In the genomic region with DNA sequence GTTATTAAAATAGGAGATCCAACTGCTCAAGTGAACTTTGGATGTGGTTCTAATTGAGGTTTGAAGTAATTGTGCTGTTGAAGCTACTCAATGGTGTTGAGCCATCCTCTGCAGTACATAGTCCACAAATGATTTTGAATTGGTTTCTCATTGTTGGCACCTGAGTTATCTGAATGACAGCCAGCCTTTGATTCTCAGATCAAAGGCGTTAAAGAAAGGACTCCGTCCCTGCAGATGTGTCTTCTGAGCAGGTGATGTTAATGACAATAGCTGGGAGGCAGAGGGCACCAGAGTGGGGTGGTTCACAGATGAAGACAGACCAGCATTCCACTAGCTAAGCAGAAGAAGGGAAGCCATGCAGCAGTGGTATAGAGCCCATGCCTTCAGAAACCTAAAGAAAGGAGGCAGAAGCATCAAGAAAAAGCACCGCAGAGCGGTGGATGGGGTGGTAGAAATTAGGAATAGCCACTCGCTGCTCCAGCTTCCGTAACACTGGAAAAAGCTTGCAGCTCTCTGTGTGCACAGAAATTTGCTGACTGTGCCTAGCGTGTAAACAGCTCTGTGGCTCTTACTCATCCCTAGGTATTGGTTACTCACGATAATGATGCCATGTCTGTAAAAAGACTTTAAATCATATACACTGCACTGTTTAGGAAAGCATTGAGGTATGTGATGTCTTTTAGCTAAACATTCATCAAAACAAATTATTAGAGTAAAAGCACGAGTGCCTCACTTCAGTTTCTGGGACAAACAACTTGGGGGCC, we compare ENCODE assay signal across 14 cellular contexts.
DNase-seq lines count a peak whose midpoint lies in the region; ATAC-seq, FAIRE-seq and TF ChIP-seq lines count a peak whose summit lies in the region.
"Had no signal": no experiment of that assay in that cellular context is flagged by ENCODE, and none has a peak within 500 bp of the region (broad histone marks: within the 10 kb centered on the region; RNA-seq: fewer than 3 reads in every experiment).

No MANE protein-coding gene starts in this region.

- no peaks in the 10 kb centered on the region for H3K36me3 ChIP-seq in adipocyte (ENCODE audit: control insufficient read depth, insufficient read depth, low read length, severe bottlenecking)
- H3K36me3 ChIP-seq in HepG2 (replicated peaks in 1 of 2; ENCODE audit: control insufficient read depth in 1 of 2, insufficient read depth in 2 of 2, low read length in 2 of 2) = no peaks in the 10 kb centered on the region

- TF ChIP-seq RAD21 in HepG2 (CRISPR knock-in tag; IDR thresholded peaks at IDR 0.05) = no peak

- H3K79me2 ChIP-seq in HepG2 (ENCODE audit: insufficient read depth, low read length) = no peaks in the 10 kb centered on the region

- H3K9ac ChIP-seq in adipocyte (ENCODE audit: low read length) (no peak overlapping the region), HepG2 (ENCODE audit: insufficient read depth, low read depth, low read length) (no peak overlapping the region)

- H2AFZ ChIP-seq in HepG2 (ENCODE audit: low read length) = no peak overlapping the region

- H3K27ac ChIP-seq in AG04450 (ENCODE audit: low read depth, low read length) (peak overlapping the region; percentile 11), HepG2 (ENCODE audit: extremely low read length, insufficient read depth, low read length) (peak overlapping the region; percentile 59)
- H3K27ac ChIP-seq: ascending aorta, HL-60, upper lobe of left lung had no signal

- intact Hi-C loops in HepG2 (cut with micrococcal nuclease; ENCODE audit: unreplicated experiment) = loop anchor here (5.0 kb wide), 1 partner anchor 50 kb away; no protein-coding TSS in a partner anchor

- POLR2A ChIA-PET in AG04450 (lab: Yijun Ruan, JAX) (interaction anchor here (0.9 kb wide), 1 partner anchor 60 kb away, joined by 3 read pairs; no protein-coding TSS in a partner anchor), HepG2 (lab: Yijun Ruan, JAX) (interaction anchor here (0.7 to 1.1 kb wide), 2 partner anchors 23 to 37 kb away, joined by 3 to 4 read pairs; no protein-coding TSS in a partner anchor)

- in situ Hi-C loops in HepG2 (cut with HindIII; ENCODE audit: extremely low pct_ligation_motif_present, low pct_unique_long_range_greater_than_20kb) = no loop called here

- no TSS peak for BruUV-seq in HepG2 (replicated peaks; lab: Mats Ljungman, UMichigan)

- WGBS in HepG2 (ENCODE audit: low lambda C conversion rate) = 52% methylated on average over 9 of the region's 9 CpGs

- TF ChIP-seq POLR2A in GM12891 (IDR thresholded peaks at IDR 0.05; ENCODE audit: low read depth, low read length) (no peak), HepG2 (IDR thresholded peaks at IDR 0.05; ENCODE audit: insufficient read depth in 1 of 2, low read depth in 2 of 2, low read length in 2 of 2) (no peak)

- FAIRE-seq in GM12891 (lab: Jason Lieb, UNC) (peak; percentile 54), HepG2 (lab: Jason Lieb, UNC) (peak; percentile 63)
- FAIRE-seq: kidney had no signal

- H3K4me2 ChIP-seq in HepG2 (ENCODE audit: low read depth, low read length) = peak overlapping the region; percentile 46; the same call in 1 of the 2 replicates

- CTCF ChIA-PET in AG04450 (lab: Charles Lee) = no interaction called here
- CTCF ChIA-PET in HepG2 (lab: Yijun Ruan, JAX; ENCODE audit: low intra/inter-chr PET ratio, low total read pairs) = interaction anchor here (0.8 to 1.1 kb wide), 3 partner anchors 42 to 83 kb away, joined by 3 to 4 read pairs (median 4); no protein-coding TSS in a partner anchor

- H3K4me1 ChIP-seq in adipocyte (ENCODE audit: control insufficient read depth, insufficient read depth, low read length) (peaks cover under 1% of the 10 kb centered on the region), HepG2 (ENCODE audit: insufficient read depth, low read length) (peaks cover 35% of the 10 kb centered on the region)

- H3K9me3 ChIP-seq in AG04450 (ENCODE audit: control insufficient read depth, insufficient read depth, low read length) (no peaks in the 10 kb centered on the region), adipocyte (ENCODE audit: control insufficient read depth, low read length) (no peaks in the 10 kb centered on the region), HepG2 (ENCODE audit: low read length) (no peaks in the 10 kb centered on the region)
- H3K9me3 ChIP-seq: ascending aorta, upper lobe of left lung had no signal

- DNase-seq in AG04450 (ENCODE audit: low read depth, low spot score) (no peak), GM12891 (ENCODE audit: insufficient read length, low spot score) (no peak), adipocyte (ENCODE audit: low read depth) (peak; percentile 33), HepG2 (ENCODE audit: low spot score) (peak; percentile 79), T-helper 9 cell (no peak), activated gamma-delta T cell (lab: John Stamatoyannopoulos, UW) (no peak), T1000 (lab: John Stamatoyannopoulos, UW) (no peak)
- no peak for DNase-seq in stimulated activated CD4-positive, alpha-beta T cell treated with anti-CD3 and anti-CD28 coated beads, Interleukin-1b, Interleukin-23, amount 100 ng/mL, for 48 hours
- DNase-seq: DMS79, GOT3, kidney, upper lobe of left lung had no signal

- H3K4me3 ChIP-seq in AG04450 (ENCODE audit: low read depth, low read length) = no peak overlapping the region
- no peak overlapping the region for H3K4me3 ChIP-seq in adipocyte (ENCODE audit: low read length)
- no peak overlapping the region for H3K4me3 ChIP-seq in HepG2 (replicated peaks in 1 of 3; ENCODE audit: insufficient read depth in 1 of 3, low read depth in 2 of 3, low read length in 3 of 3)
- H3K4me3 ChIP-seq: ascending aorta, upper lobe of left lung had no signal

- H3K27me3 ChIP-seq in AG04450 (ENCODE audit: control insufficient read depth, insufficient read depth, low read length) = no peaks in the 10 kb centered on the region
- no peaks in the 10 kb centered on the region for H3K27me3 ChIP-seq in adipocyte (replicated peaks; ENCODE audit: control insufficient read depth, insufficient read depth, low read length)
- no peaks in the 10 kb centered on the region for H3K27me3 ChIP-seq in HepG2 (ENCODE audit: control insufficient read depth in 1 of 2, insufficient read depth in 2 of 2, low read length in 2 of 2)
- H3K27me3 ChIP-seq: ascending aorta, upper lobe of left lung had no signal

- TF ChIP-seq CTCF in AG04450 (IDR thresholded peaks at IDR 0.05; ENCODE audit: low read depth, low read length) (no peak), HepG2 (CRISPR knock-in tag; IDR thresholded peaks at IDR 0.05) (no peak)

- no peaks in the 10 kb centered on the region for H4K20me1 ChIP-seq in HepG2 (ENCODE audit: insufficient read depth, low read length)

- ATAC-seq in HepG2 = peak; percentile 78

- TF ChIP-seq EP300 in HepG2 (IDR thresholded peaks at IDR 0.05; ENCODE audit: low read depth in 2 of 2, low read length in 2 of 2) = peak in 1 of 2 experiments; percentile 40; a peak in 1 of 4 replicates
- TF ChIP-seq EP300 in HepG2 (CRISPR knock-in tag; IDR thresholded peaks at IDR 0.05; ENCODE audit: borderline replicate concordance) = no peak

TF ChIP-seq in GM12891, 5 proteins besides CTCF, POLR2A, EP300 and RAD21:
- TF ChIP-seq SPI1 (IDR thresholded peaks at IDR 0.05; ENCODE audit: low read depth, low read length) (no peak), PAX5 (IDR thresholded peaks at IDR 0.05; ENCODE audit: insufficient read depth, low read length, severe bottlenecking) (no peak), POU2F2 (IDR thresholded peaks at IDR 0.05; ENCODE audit: low read depth, low read length) (no peak), POLR2AphosphoS5 (IDR thresholded peaks at IDR 0.05; ENCODE audit: low read depth, low read length) (no peak)
TF ChIP-seq in GM12891: peak in this region for 0.

TF ChIP-seq in HepG2, 621 proteins besides CTCF, POLR2A, EP300 and RAD21 (continues in another document):
- TF ChIP-seq HNF4G (IDR thresholded peaks at IDR 0.05; ENCODE audit: borderline replicate concordance, low read depth, low read length) (peak; percentile 57; the same call in 1 of the 2 replicates), HNF4G (CRISPR knock-in tag; IDR thresholded peaks at IDR 0.05; ENCODE audit: borderline replicate concordance, low read depth) (no peak), TCF7 (IDR thresholded peaks at IDR 0.05; ENCODE audit: low read depth) (peak; percentile 65), HIVEP1 (CRISPR knock-in tag; IDR thresholded peaks at IDR 0.05) (no peak), ZNF879 (CRISPR knock-in tag; IDR thresholded peaks at IDR 0.05) (no peak), PAX8 (CRISPR knock-in tag; IDR thresholded peaks at IDR 0.05; ENCODE audit: borderline replicate concordance) (no peak), ZNF7 (CRISPR knock-in tag; IDR thresholded peaks at IDR 0.05) (no peak), ZNF644 (CRISPR knock-in tag; IDR thresholded peaks at IDR 0.05; ENCODE audit: low read depth) (peak; percentile 37; the same call in 1 of the 2 replicates), SOX5 (CRISPR knock-in tag; IDR thresholded peaks at IDR 0.05; ENCODE audit: borderline replicate concordance) (peak; percentile 76), KDM2A (CRISPR knock-in tag; IDR thresholded peaks at IDR 0.05; ENCODE audit: borderline replicate concordance, low read depth) (no peak), SMYD3 (CRISPR knock-in tag; IDR thresholded peaks at IDR 0.05) (no peak)
- TF ChIP-seq, protein P1, sequence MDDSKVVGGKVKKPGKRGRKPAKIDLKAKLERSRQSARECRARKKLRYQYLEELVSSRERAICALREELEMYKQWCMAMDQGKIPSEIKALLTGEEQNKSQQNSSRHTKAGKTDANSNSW (CRISPR knock-in tag; IDR thresholded peaks at IDR 0.05; ENCODE audit: borderline replicate concordance) = no peak
- TF ChIP-seq, protein P2, sequence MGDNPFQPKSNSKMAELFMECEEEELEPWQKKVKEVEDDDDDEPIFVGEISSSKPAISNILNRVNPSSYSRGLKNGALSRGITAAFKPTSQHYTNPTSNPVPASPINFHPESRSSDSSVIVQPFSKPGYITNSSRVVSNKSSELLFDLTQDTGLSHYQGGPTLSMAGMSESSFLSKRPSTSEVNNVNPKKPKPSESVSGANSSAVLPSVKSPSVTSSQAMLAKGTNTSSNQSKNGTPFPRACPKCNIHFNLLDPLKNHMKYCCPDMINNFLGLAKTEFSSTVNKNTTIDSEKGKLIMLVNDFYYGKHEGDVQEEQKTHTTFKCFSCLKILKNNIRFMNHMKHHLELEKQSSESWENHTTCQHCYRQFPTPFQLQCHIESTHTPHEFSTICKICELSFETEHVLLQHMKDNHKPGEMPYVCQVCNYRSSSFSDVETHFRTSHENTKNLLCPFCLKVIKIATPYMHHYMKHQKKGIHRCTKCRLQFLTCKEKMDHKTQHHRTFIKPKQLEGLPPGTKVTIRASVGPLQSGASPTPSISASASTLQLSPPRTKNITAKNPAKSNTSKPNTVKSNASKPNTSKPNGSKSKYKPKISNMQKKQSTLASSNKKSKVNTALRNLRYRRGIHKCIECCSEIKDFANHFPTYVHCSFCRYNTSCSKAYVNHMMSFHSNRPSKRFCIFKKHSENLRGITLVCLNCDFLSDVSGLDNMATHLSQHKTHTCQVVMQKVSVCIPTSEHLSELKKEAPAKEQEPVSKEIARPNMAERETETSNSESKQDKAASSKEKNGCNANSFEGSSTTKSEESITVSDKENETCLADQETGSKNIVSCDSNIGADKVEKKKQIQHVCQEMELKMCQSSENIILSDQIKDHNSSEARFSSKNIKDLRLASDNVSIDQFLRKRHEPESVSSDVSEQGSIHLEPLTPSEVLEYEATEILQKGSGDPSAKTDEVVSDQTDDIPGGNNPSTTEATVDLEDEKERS (CRISPR knock-in tag; IDR thresholded peaks at IDR 0.05) = no peak

Comparison
In these comparisons a context has a peak if more than half of its experiments do, and no peak if none do; other contexts are left out.
1. DNase-seq: peak in adipocyte (single experiment) and HepG2 (single experiment); none in AG04450 (single experiment), GM12891 (single experiment), stimulated activated CD4-positive, alpha-beta T cell treated with anti-CD3 and anti-CD28 coated beads, Interleukin-1b, Interleukin-23, amount 100 ng/mL, for 48 hours (single experiment), T-helper 9 cell (single experiment), activated gamma-delta T cell (single experiment) and T1000 (single experiment).